10 cellular contexts compared by ENCODE assay signal in the genomic region with DNA sequence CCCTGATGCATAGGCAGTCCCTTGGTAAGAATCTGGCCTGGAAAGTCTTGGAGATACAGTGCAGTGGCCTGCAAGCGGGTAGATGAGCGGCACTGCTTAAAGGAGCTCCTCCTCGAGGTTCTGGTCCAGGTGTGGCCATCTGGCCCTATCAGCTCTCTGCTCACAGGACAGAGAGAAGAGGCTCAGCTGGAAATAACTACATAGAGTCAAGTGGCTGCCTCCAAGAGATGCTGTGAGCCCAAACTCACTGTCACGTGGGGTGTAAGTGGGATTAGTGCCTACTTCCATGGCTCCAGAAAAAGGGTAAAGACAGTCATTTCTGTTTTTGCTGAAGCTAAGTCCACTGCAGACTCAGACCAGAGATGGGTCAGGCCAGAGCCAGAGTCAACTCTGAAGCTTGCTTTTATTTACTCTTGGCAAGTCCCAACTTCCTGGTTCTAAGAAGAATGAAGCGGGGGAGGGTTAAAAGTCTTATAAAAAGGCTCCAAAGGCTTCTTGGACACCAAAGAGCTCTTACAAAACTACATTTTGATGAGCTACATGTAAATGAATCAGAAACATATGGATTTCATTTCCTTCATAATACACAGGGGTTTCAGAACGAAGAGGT.
DNase-seq lines count a peak whose midpoint lies in the region; ATAC-seq and TF ChIP-seq lines count a peak whose summit lies in the region.
"Had no signal": no experiment of that assay in that cellular context is flagged by ENCODE, and none has a peak within 500 bp of the region (broad histone marks: within the 10 kb centered on the region; RNA-seq: fewer than 3 reads in every experiment).

No MANE protein-coding gene starts in this region.

- peaks cover 25% of the 10 kb centered on the region for H3K4me1 Mint-ChIP-seq in GM23338
- H3K4me1 Mint-ChIP-seq: activated naive CD4-positive, alpha-beta T cell treated with anti-CD3 and anti-CD28 coated beads, Interleukin-2, amount 50 U/mL, for 24 hours had no signal

- H2AFZ ChIP-seq in GM23338 (no peak overlapping the region), smooth muscle cell (ENCODE audit: low read depth) (no peak overlapping the region)

- intact Hi-C loops in left ventricle myocardium inferior (cut with micrococcal nuclease) = no loop called here

- H3K4me3 ChIP-seq in GM23338 (no peak overlapping the region), left ventricle myocardium inferior (no peak overlapping the region), smooth muscle cell (no peak overlapping the region)

- no peaks in the 10 kb centered on the region for H3K79me2 ChIP-seq in GM23338 (replicated peaks; ENCODE audit: insufficient read depth)
- H3K79me2 ChIP-seq in smooth muscle cell (ENCODE audit: low read depth) = peaks cover 79% of the 10 kb centered on the region

- H3K36me3 ChIP-seq in GM23338 (ENCODE audit: insufficient read depth) = no peaks in the 10 kb centered on the region
- no peaks in the 10 kb centered on the region for H3K36me3 ChIP-seq in left ventricle myocardium inferior
- no peaks in the 10 kb centered on the region for H3K36me3 ChIP-seq in smooth muscle cell (ENCODE audit: low read depth)

- H3K27me3 Mint-ChIP-seq in GM23338 (ENCODE audit: insufficient read depth, low read depth, poor library complexity) = no peaks in the 10 kb centered on the region

- peak overlapping the region; percentile 16 for H3K9ac ChIP-seq in smooth muscle cell (ENCODE audit: low read depth)

- H3K4me1 ChIP-seq in GM23338 (ENCODE audit: insufficient read depth) (peaks cover 14% of the 10 kb centered on the region), left ventricle myocardium inferior (peaks cover 66% of the 10 kb centered on the region), smooth muscle cell (ENCODE audit: low read depth) (peaks cover 19% of the 10 kb centered on the region)

- H3K27ac ChIP-seq in GM23338 (ENCODE audit: low read depth) = no peak overlapping the region
- peak overlapping the region; percentile 54 for H3K27ac ChIP-seq in left ventricle myocardium inferior (replicated peaks)
- H3K27ac ChIP-seq in smooth muscle cell (ENCODE audit: low read depth) = peak overlapping the region; percentile 83

- no peaks in the 10 kb centered on the region for H3K27me3 ChIP-seq in GM23338 (ENCODE audit: insufficient read depth)
- no peaks in the 10 kb centered on the region for H3K27me3 ChIP-seq in left ventricle myocardium inferior (ENCODE audit: low read depth)
- H3K27me3 ChIP-seq in smooth muscle cell (ENCODE audit: low read depth) = no peaks in the 10 kb centered on the region

- H3K4me2 ChIP-seq in GM23338 (peak overlapping the region; percentile 34), smooth muscle cell (peak overlapping the region; percentile 27)

- no peaks in the 10 kb centered on the region for H3K36me3 Mint-ChIP-seq in GM23338 (ENCODE audit: low read depth)
- H3K36me3 Mint-ChIP-seq: activated naive CD4-positive, alpha-beta T cell treated with anti-CD3 and anti-CD28 coated beads, Interleukin-2, amount 50 U/mL, for 24 hours had no signal

- H4K20me1 ChIP-seq in GM23338 (replicated peaks; ENCODE audit: insufficient read depth) = peaks cover 2% of the 10 kb centered on the region; the same call in 1 of the 2 replicates
- H4K20me1 ChIP-seq in smooth muscle cell (ENCODE audit: low read depth) = peaks cover 96% of the 10 kb centered on the region

- DNase-seq in GM23338 (ENCODE audit: low spot score) (peak; percentile 29), brain pericyte (ENCODE audit: low read depth, low spot score) (peak; percentile 13), left ventricle myocardium inferior (no peak), smooth muscle cell (lab: John Stamatoyannopoulos, UW; ENCODE audit: unreplicated experiment) (no peak), HK-2 (ENCODE audit: unreplicated experiment) (no peak)
- DNase-seq: NCI-H774 had no signal

- H3K27ac Mint-ChIP-seq in GM23338 = no peak overlapping the region
- H3K27ac Mint-ChIP-seq: activated naive CD4-positive, alpha-beta T cell treated with anti-CD3 and anti-CD28 coated beads, Interleukin-2, amount 50 U/mL, for 24 hours had no signal

- H3K9me2 ChIP-seq in GM23338 (ENCODE audit: insufficient read depth) = no peaks in the 10 kb centered on the region

- no peak for TF ChIP-seq CTCF in GM23338 (conservative IDR thresholded peaks at IDR 0.05; ENCODE audit: low read depth in 2 of 2)
- no peak for TF ChIP-seq CTCF in left ventricle myocardium inferior (IDR thresholded peaks at IDR 0.05; ENCODE audit: borderline replicate concordance)
- no peak for TF ChIP-seq CTCF in smooth muscle cell (IDR thresholded peaks at IDR 0.05; ENCODE audit: borderline replicate concordance, insufficient read depth, poor library complexity, severe bottlenecking)

- H3F3A ChIP-seq in GM23338 (replicated peaks; ENCODE audit: low read depth) (no peaks in the 10 kb centered on the region), smooth muscle cell (ENCODE audit: low read depth) (peaks cover 31% of the 10 kb centered on the region)

- no peak overlapping the region for H3K4me3 Mint-ChIP-seq in GM23338
- H3K4me3 Mint-ChIP-seq: activated naive CD4-positive, alpha-beta T cell treated with anti-CD3 and anti-CD28 coated beads, Interleukin-2, amount 50 U/mL, for 24 hours had no signal

- ATAC-seq in GM23338 (no peak), HG03039 (IDR thresholded peaks at IDR 0.05; ENCODE audit: unreplicated experiment) (no peak), GM19035 (IDR thresholded peaks at IDR 0.05; ENCODE audit: unreplicated experiment) (no peak), GM21723 (IDR thresholded peaks at IDR 0.05; ENCODE audit: unreplicated experiment) (no peak)

- H3K9me3 ChIP-seq in left ventricle myocardium inferior (replicated peaks) (no peaks in the 10 kb centered on the region), smooth muscle cell (replicated peaks; ENCODE audit: low read depth) (no peaks in the 10 kb centered on the region)

- WGBS in smooth muscle cell (ENCODE audit: low lambda C conversion rate) = 43% methylated on average over 6 of the region's 6 CpGs

- H3K9me3 Mint-ChIP-seq in GM23338 = no peaks in the 10 kb centered on the region
- H3K9me3 Mint-ChIP-seq: activated naive CD4-positive, alpha-beta T cell treated with anti-CD3 and anti-CD28 coated beads, Interleukin-2, amount 50 U/mL, for 24 hours had no signal

TF ChIP-seq in GM23338, 12 proteins besides CTCF, POLR2A, EP300 and RAD21:
- no peak for TF ChIP-seq POLR2AphosphoS5 (IDR thresholded peaks at IDR 0.05; ENCODE audit: low read depth)
- TF ChIP-seq EZH2 (IDR thresholded peaks at IDR 0.05; ENCODE audit: low read depth, unreplicated experiment) = no peak
- TF ChIP-seq, protein P1, sequence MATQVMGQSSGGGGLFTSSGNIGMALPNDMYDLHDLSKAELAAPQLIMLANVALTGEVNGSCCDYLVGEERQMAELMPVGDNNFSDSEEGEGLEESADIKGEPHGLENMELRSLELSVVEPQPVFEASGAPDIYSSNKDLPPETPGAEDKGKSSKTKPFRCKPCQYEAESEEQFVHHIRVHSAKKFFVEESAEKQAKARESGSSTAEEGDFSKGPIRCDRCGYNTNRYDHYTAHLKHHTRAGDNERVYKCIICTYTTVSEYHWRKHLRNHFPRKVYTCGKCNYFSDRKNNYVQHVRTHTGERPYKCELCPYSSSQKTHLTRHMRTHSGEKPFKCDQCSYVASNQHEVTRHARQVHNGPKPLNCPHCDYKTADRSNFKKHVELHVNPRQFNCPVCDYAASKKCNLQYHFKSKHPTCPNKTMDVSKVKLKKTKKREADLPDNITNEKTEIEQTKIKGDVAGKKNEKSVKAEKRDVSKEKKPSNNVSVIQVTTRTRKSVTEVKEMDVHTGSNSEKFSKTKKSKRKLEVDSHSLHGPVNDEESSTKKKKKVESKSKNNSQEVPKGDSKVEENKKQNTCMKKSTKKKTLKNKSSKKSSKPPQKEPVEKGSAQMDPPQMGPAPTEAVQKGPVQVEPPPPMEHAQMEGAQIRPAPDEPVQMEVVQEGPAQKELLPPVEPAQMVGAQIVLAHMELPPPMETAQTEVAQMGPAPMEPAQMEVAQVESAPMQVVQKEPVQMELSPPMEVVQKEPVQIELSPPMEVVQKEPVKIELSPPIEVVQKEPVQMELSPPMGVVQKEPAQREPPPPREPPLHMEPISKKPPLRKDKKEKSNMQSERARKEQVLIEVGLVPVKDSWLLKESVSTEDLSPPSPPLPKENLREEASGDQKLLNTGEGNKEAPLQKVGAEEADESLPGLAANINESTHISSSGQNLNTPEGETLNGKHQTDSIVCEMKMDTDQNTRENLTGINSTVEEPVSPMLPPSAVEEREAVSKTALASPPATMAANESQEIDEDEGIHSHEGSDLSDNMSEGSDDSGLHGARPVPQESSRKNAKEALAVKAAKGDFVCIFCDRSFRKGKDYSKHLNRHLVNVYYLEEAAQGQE (IDR thresholded peaks at IDR 0.05; ENCODE audit: unreplicated experiment) = no peak
- no peak for TF ChIP-seq NANOG (IDR thresholded peaks at IDR 0.05; ENCODE audit: borderline replicate concordance)
- TF ChIP-seq ETS1 (IDR thresholded peaks at IDR 0.05) = no peak
- no peak for TF ChIP-seq CREB1 (CRISPR knock-in tag; IDR thresholded peaks at IDR 0.05; ENCODE audit: low read depth)
- no peak for TF ChIP-seq JUNB (IDR thresholded peaks at IDR 0.05; ENCODE audit: unreplicated experiment)
- TF ChIP-seq EZH2phosphoT487 (IDR thresholded peaks at IDR 0.05; ENCODE audit: unreplicated experiment) = no peak
- TF ChIP-seq ZNF114 (CRISPR knock-in tag; IDR thresholded peaks at IDR 0.05) = no peak
- TF ChIP-seq STAT1 (IDR thresholded peaks at IDR 0.05; ENCODE audit: unreplicated experiment) = no peak

Comparison
In these comparisons a context has a peak if more than half of its experiments do, and no peak if none do; other contexts are left out.
1. DNase-seq: peak in GM23338 (single experiment) and brain pericyte (single experiment); none in left ventricle myocardium inferior (single experiment), smooth muscle cell (single experiment) and HK-2 (single experiment).